In genomic region chr12:94676011-94676709, GRCh38 we compare ENCODE assay signal across 8 cellular contexts. TPM values are rescaled to one million over a fixed set of nuclear protein-coding genes. Genes with fewer than 3 reads are reported as not detected.
DNase-seq lines count a peak whose midpoint lies in the region; ATAC-seq and TF ChIP-seq lines count a peak whose summit lies in the region.

No MANE protein-coding gene starts in this region.

- peak overlapping the region; percentile 98 to 100 (median 99) for H3K27ac Mint-ChIP-seq in CD14-positive monocyte

- 0 out of 2 replicates have a peak, but pooled peaks cover 3% of the 10 kb centered on the region for H3K27me3 ChIP-seq in BE2C

- DNase-seq in CD14-positive monocyte (ENCODE audit: low spot score): peak; percentile 92
- no peak for DNase-seq in BE2C
- no peak for DNase-seq in HK-2 (ENCODE audit: unreplicated experiment)
- no peak for DNase-seq in NCI-H526 (lab: John Stamatoyannopoulos, UW)

- ATAC-seq in GM19395 (IDR thresholded peaks at IDR 0.05; ENCODE audit: unreplicated experiment) (peak; percentile 74), HG03571 (IDR thresholded peaks at IDR 0.05; ENCODE audit: unreplicated experiment) (peak; percentile 69)

- H3K9me3 Mint-ChIP-seq in CD14-positive monocyte: peaks cover 0 to 6% (median 3%) of the 10 kb centered on the region in 7 donors

- intact Hi-C loops in CD14-positive monocyte (cut with micrococcal nuclease): loop anchor here (2.0 to 5.0 kb wide), 2 partner anchors 31 to 34 kb away; no protein-coding TSS in a partner anchor

- no peak overlapping the region for H3K4me3 ChIP-seq in skin epidermis
- H3K4me3 ChIP-seq in BE2C (ENCODE audit: low read depth, low read length): no peak overlapping the region

- no peaks in the 10 kb centered on the region for H3K4me1 ChIP-seq in BE2C

- no peaks in the 10 kb centered on the region for H3K36me3 ChIP-seq in BE2C

- H3K27ac ChIP-seq in cingulate gyrus (ENCODE audit: low read depth, low read length) (peak overlapping the region; percentile 61), skin epidermis (peak overlapping the region in 19 of 21 experiments; percentile 33 to 78 (median 69))

- H3K4me3 Mint-ChIP-seq in CD14-positive monocyte: peak overlapping the region; percentile 38 to 83

- H3K4me1 Mint-ChIP-seq in CD14-positive monocyte: peaks cover 55% of the 10 kb centered on the region

- H3K27me3 Mint-ChIP-seq in CD14-positive monocyte (ENCODE audit: low read depth in 3 of 3): peaks cover 0 to 6% (median 3%) of the 10 kb centered on the region in 3 donors

- H3K9me3 ChIP-seq in BE2C: no peaks in the 10 kb centered on the region

- peaks cover 3 to 8% of the 10 kb centered on the region in 2 donors for H3K36me3 Mint-ChIP-seq in CD14-positive monocyte

- TF ChIP-seq CTCF in CD14-positive monocyte (IDR thresholded peaks at IDR 0.05): no peak
- no peak for TF ChIP-seq CTCF in BE2C (IDR thresholded peaks at IDR 0.05; ENCODE audit: low read depth, low read length)

RNA-seq across cellular contexts. Expression of gene TMCC3, which starts 25.8 kb away (rescaled TPM):
- 10 to 100 TPM in 1 of 2 donors, 1 to 10 TPM in 1; 7.1 to 14.7 TPM for polyA plus RNA-seq in CD14-positive monocyte
- not detected for polyA plus RNA-seq in BE2C (2012; ENCODE audit: insufficient read depth, insufficient read length, low read depth)
